In genomic region chr10:117964528-117964927, GRCh38 we compare ENCODE assay signal across 14 cellular contexts.
DNase-seq lines count a peak whose midpoint lies in the region; ATAC-seq and TF ChIP-seq lines count a peak whose summit lies in the region.
"Had no signal": no experiment of that assay in that cellular context is flagged by ENCODE, and none has a peak within 500 bp of the region (broad histone marks: within the 10 kb centered on the region; RNA-seq: fewer than 3 reads in every experiment).

No MANE protein-coding gene starts in this region.

- TF ChIP-seq CTCF in suprapubic skin (IDR thresholded peaks at IDR 0.05) = no peak

- H3K4me3 ChIP-seq in MG63 (no peak overlapping the region), suprapubic skin (no peak overlapping the region)
- H3K4me3 ChIP-seq: BLaER1 treated with 17β-estradiol and CSF1 and Interleukin-3, amounts not matched to agents 10 nM and 100 nM; GM12878 had no signal

- no peak for TF ChIP-seq EP300 in suprapubic skin (IDR thresholded peaks at IDR 0.05)

- H3K9me3 ChIP-seq in MG63 (no peaks in the 10 kb centered on the region), suprapubic skin (no peaks in the 10 kb centered on the region)

- TF ChIP-seq POLR2A in suprapubic skin (IDR thresholded peaks at IDR 0.05) = no peak

- no peak overlapping the region for H3K27ac ChIP-seq in suprapubic skin
- H3K27ac ChIP-seq: BLaER1 treated with 17β-estradiol and CSF1 and Interleukin-3, amounts not matched to agents 10 nM and 100 nM had no signal

- DNase-seq in left cardiac atrium = peak; percentile 27
- DNase-seq in Right ventricle myocardium inferior (ENCODE audit: missing footprints) = no peak
- peak; percentile 66 for DNase-seq in MG63
- peak; percentile 13 for DNase-seq in fibroblast of gingiva (ENCODE audit: low read depth)
- DNase-seq in suprapubic skin (ENCODE audit: low spot score in 2 of 2) = no peak
- DNase-seq in UCSD-AML1 (lab: John Stamatoyannopoulos, UW; ENCODE audit: unreplicated experiment) = no peak
- DNase-seq in NCI-H2196 (lab: John Stamatoyannopoulos, UW; ENCODE audit: unreplicated experiment) = no peak
- DNase-seq: ACHN; CD4-positive, CD25-positive, alpha-beta regulatory T cell; DMS53; GOT3; H9 had no signal

- no peaks in the 10 kb centered on the region for H3K27me3 ChIP-seq in MG63
- H3K27me3 ChIP-seq in suprapubic skin = no peaks in the 10 kb centered on the region
- H3K27me3 ChIP-seq: BLaER1 treated with 17β-estradiol and CSF1 and Interleukin-3, amounts not matched to agents 10 nM and 100 nM had no signal

- ATAC-seq in left cardiac atrium = peak in 1 of 2 donors; percentile 39
- no peak for ATAC-seq in Right ventricle myocardium inferior
- ATAC-seq: GM12878 had no signal

- intact Hi-C loops in left cardiac atrium (cut with DNase I) = no loop called here
- intact Hi-C loops in Right ventricle myocardium inferior (cut with DNase I) = no loop called here

- 91% methylated on average over 3 of the region's 3 CpGs for WGBS in suprapubic skin

- H3K36me3 ChIP-seq in MG63 (no peaks in the 10 kb centered on the region), suprapubic skin (no peaks in the 10 kb centered on the region)
- H3K36me3 ChIP-seq: BLaER1 treated with 17β-estradiol and CSF1 and Interleukin-3, amounts not matched to agents 10 nM and 100 nM had no signal

- no peaks in the 10 kb centered on the region for H3K4me1 ChIP-seq in suprapubic skin
- H3K4me1 ChIP-seq: BLaER1 treated with 17β-estradiol and CSF1 and Interleukin-3, amounts not matched to agents 10 nM and 100 nM had no signal

Comparison
In these comparisons a context has a peak if more than half of its experiments do, and no peak if none do; other contexts are left out.
1. DNase-seq: peak in left cardiac atrium (single experiment), MG63 (single experiment) and fibroblast of gingiva (single experiment); none in Right ventricle myocardium inferior (single experiment), suprapubic skin (0 of 2), UCSD-AML1 (single experiment) and NCI-H2196 (single experiment).